In the genomic region with DNA sequence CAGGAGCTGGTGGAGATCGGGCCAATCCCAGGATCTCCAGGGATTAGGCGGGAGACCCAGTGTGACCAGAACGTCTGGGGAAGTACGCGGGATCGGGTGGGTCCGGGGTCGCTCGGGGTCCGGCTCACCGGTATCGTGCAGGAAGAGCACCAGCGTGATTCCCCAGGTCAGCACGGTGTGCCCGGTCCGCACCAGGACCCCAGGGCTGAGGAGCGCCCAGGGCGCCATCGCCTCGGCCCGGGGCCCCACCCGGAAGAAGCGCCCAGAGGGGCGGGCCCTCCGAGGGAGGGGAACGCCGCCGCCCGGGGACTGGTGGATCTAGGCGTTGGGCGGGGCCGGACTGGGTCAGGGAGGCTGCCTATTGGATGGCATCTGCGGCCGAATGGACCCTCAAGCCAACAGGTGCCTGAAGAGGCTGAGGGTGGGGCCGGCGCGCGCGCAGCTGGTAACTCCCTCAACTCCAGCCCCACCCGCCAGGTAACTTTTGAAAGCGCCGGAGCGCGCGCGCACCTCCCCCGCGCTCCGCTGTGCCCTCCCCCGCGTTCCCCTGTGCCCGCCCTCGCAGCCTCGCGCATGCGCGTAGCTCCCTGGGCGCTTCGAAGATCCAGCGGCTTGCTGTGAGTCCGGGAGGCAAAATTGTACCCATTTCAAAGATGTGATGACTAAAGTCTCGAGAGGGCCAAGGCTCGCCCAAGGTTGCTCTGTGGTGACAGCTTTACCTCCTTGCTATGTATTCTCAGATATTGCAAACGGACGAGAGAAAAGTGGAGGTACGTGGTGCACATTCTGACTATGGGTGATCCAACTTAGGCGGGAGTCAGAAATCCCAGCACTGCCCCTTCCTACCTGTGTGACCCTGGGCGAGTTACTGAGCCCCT, we compare ENCODE assay signal across 8 cellular contexts. TPM values are rescaled to one million over a fixed set of nuclear protein-coding genes. Genes with fewer than 3 reads are reported as not detected.
DNase-seq lines count a peak whose midpoint lies in the region; ATAC-seq and TF ChIP-seq lines count a peak whose summit lies in the region.

A gene with protein sequence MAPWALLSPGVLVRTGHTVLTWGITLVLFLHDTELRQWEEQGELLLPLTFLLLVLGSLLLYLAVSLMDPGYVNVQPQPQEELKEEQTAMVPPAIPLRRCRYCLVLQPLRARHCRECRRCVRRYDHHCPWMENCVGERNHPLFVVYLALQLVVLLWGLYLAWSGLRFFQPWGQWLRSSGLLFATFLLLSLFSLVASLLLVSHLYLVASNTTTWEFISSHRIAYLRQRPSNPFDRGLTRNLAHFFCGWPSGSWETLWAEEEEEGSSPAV (minus strand): TSS at position 262 of the 878 bp plus-strand sequence. CDS start 34 bp downstream, at position 228.

- 2% methylated on average over 68 of the region's 68 CpGs for WGBS in liver

- DNase-seq in CD14-positive monocyte (ENCODE audit: low spot score), result peak; percentile 94
- DNase-seq in NCI-H82 (lab: John Stamatoyannopoulos, UW), result peak; percentile 100
- peak; percentile 100 for DNase-seq in activated CD4-positive, alpha-beta T cell treated with anti-CD3 and anti-CD28 coated beads, Interleukin-2, amount 50 U/mL, for 48 hours
- DNase-seq in dermis microvascular lymphatic vessel endothelial cell (ENCODE audit: low read depth in 2 of 2), result peak; percentile 89 to 98
- peak; percentile 99 for DNase-seq in stimulated activated CD4-positive, alpha-beta T cell treated with anti-CD3 and anti-CD28 coated beads, Interleukin-4, amount 100 ng/mL, for 24 hours

- peaks cover 11 to 27% of the 10 kb centered on the region in 2 donors for H3K36me3 Mint-ChIP-seq in CD14-positive monocyte

- no peak for TF ChIP-seq RAD21 in liver (IDR thresholded peaks at IDR 0.05)

- no peak for TF ChIP-seq CTCF in CD14-positive monocyte (IDR thresholded peaks at IDR 0.05)
- TF ChIP-seq CTCF in liver (IDR thresholded peaks at IDR 0.05; ENCODE audit: low read depth, low read length, missing input control), result no peak

- peak within 1 kb of the TSS; percentile 77 to 95 (median 85) for H3K27ac Mint-ChIP-seq in CD14-positive monocyte

- peak within 1 kb of the TSS; percentile 90 to 98 for H3K4me3 Mint-ChIP-seq in CD14-positive monocyte

- peaks cover 27% of the 10 kb centered on the region for H3K4me1 Mint-ChIP-seq in CD14-positive monocyte

- intact Hi-C loops in CD14-positive monocyte (cut with micrococcal nuclease), result loop anchor here in 1 of 2 donors (10.0 kb wide), 1 partner anchor 221 kb away; a partner anchor contains a TSS

- peak within 1 kb of the TSS; percentile 30 to 57 for H3K9ac ChIP-seq in liver (ENCODE audit: low read depth in 1 of 2, low read length in 2 of 2)

- peaks cover 0 to 8% (median under 1%) of the 10 kb centered on the region in 4 donors for H3K36me3 ChIP-seq in liver (ENCODE audit: control insufficient read depth in 4 of 4, insufficient read depth in 3 of 4, low read depth in 1 of 4, low read length in 3 of 4)

- no peaks in the 10 kb centered on the region for H3K27me3 ChIP-seq in liver (ENCODE audit: control insufficient read depth in 4 of 4, insufficient read depth in 4 of 4, low read length in 3 of 4)

- H3K9me3 ChIP-seq in liver (ENCODE audit: control insufficient read depth in 4 of 4, low read length in 3 of 4), result no peaks in the 10 kb centered on the region

- peaks cover 0 to 3% (median 2%) of the 10 kb centered on the region in 3 donors for H3K27me3 Mint-ChIP-seq in CD14-positive monocyte (ENCODE audit: low read depth in 3 of 3)

- ATAC-seq in GM19397 (IDR thresholded peaks at IDR 0.05; ENCODE audit: unreplicated experiment), result peak; percentile 90
- peak; percentile 91 for ATAC-seq in HG03571 (IDR thresholded peaks at IDR 0.05; ENCODE audit: unreplicated experiment)

- H3K27ac ChIP-seq in liver (ENCODE audit: low read depth in 1 of 2, low read length in 2 of 2), result peak within 1 kb of the TSS; percentile 32

- H3K4me3 ChIP-seq in liver (ENCODE audit: low read depth in 1 of 3, low read length in 3 of 3), result peak within 1 kb of the TSS; percentile 76 to 91 (median 81)

- H3K4me1 ChIP-seq in liver (ENCODE audit: control insufficient read depth in 4 of 4, insufficient read depth in 4 of 4, low read length in 3 of 4), result peaks cover 4 to 20% (median 14%) of the 10 kb centered on the region in 4 donors

- H3K9me3 Mint-ChIP-seq in CD14-positive monocyte, result peaks cover 0 to 3% (median 0%) of the 10 kb centered on the region in 7 donors

TF ChIP-seq in liver, 16 proteins besides CTCF, POLR2A, EP300 and RAD21:
- peak; percentile 71 for TF ChIP-seq SP1 (IDR thresholded peaks at IDR 0.05)
- peak in 1 of 2 donors; percentile 39 for TF ChIP-seq GABPA (IDR thresholded peaks at IDR 0.05 in 1 of 2, conservative IDR thresholded peaks at IDR 0.05 in 1 of 2)
- TF ChIP-seq EGR1 (IDR thresholded peaks at IDR 0.05; ENCODE audit: low read depth in 2 of 2), result peak; percentile 88 to 95
- peak; percentile 71 for TF ChIP-seq YY1 (IDR thresholded peaks at IDR 0.05)
- TF ChIP-seq JUND (IDR thresholded peaks at IDR 0.05), result no peak
- TF ChIP-seq HNF4A (conservative IDR thresholded peaks at IDR 0.05), result no peak
- TF ChIP-seq FOXA1 (IDR thresholded peaks at IDR 0.05), result no peak
- TF ChIP-seq, protein P1, sequence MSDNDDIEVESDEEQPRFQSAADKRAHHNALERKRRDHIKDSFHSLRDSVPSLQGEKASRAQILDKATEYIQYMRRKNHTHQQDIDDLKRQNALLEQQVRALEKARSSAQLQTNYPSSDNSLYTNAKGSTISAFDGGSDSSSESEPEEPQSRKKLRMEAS (IDR thresholded peaks at IDR 0.05), result no peak
- TF ChIP-seq, protein P2, sequence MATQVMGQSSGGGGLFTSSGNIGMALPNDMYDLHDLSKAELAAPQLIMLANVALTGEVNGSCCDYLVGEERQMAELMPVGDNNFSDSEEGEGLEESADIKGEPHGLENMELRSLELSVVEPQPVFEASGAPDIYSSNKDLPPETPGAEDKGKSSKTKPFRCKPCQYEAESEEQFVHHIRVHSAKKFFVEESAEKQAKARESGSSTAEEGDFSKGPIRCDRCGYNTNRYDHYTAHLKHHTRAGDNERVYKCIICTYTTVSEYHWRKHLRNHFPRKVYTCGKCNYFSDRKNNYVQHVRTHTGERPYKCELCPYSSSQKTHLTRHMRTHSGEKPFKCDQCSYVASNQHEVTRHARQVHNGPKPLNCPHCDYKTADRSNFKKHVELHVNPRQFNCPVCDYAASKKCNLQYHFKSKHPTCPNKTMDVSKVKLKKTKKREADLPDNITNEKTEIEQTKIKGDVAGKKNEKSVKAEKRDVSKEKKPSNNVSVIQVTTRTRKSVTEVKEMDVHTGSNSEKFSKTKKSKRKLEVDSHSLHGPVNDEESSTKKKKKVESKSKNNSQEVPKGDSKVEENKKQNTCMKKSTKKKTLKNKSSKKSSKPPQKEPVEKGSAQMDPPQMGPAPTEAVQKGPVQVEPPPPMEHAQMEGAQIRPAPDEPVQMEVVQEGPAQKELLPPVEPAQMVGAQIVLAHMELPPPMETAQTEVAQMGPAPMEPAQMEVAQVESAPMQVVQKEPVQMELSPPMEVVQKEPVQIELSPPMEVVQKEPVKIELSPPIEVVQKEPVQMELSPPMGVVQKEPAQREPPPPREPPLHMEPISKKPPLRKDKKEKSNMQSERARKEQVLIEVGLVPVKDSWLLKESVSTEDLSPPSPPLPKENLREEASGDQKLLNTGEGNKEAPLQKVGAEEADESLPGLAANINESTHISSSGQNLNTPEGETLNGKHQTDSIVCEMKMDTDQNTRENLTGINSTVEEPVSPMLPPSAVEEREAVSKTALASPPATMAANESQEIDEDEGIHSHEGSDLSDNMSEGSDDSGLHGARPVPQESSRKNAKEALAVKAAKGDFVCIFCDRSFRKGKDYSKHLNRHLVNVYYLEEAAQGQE (IDR thresholded peaks at IDR 0.05), result no peak

RNA-seq across cellular contexts. Expression of the gene that starts here (rescaled TPM):
- polyA plus RNA-seq in CD14-positive monocyte (10 to 100 TPM; 68.4 to 72.7 TPM), liver (10 to 100 TPM; 30.9 to 48.2 TPM)
- total RNA-seq in dermis microvascular lymphatic vessel endothelial cell (46.1 and 55.5 TPM in 2 replicates), liver (10 to 100 TPM; 24.7 to 29.7 TPM)

Comparison
In these comparisons a context has a peak if more than half of its experiments do, and no peak if none do; other contexts are left out.
1. Peak in every context shown above with its lines: DNase-seq, ATAC-seq, H3K4me3 ChIP-seq and H3K27ac ChIP-seq.